10 cellular contexts compared by ENCODE assay signal in genomic region chr15:90035835-90036220, GRCh38. TPM values are rescaled to one million over a fixed set of nuclear protein-coding genes. Genes with fewer than 3 reads are reported as not detected.
DNase-seq lines count a peak whose midpoint lies in the region; ATAC-seq, FAIRE-seq and TF ChIP-seq lines count a peak whose summit lies in the region.
"Had no signal": no experiment of that assay in that cellular context is flagged by ENCODE, and none has a peak within 500 bp of the region (broad histone marks: within the 10 kb centered on the region; RNA-seq: fewer than 3 reads in every experiment).

No MANE protein-coding gene starts in this region.

- H4K8ac ChIP-seq in H1 (ENCODE audit: extremely low read depth, insufficient read depth, low read length) (peak overlapping the region; percentile 20; the same call in 1 of the 2 replicates), neuronal stem cell (ENCODE audit: low read depth, low read length) (no peak overlapping the region)

- no peak overlapping the region for H2BK5ac ChIP-seq in H1 (ENCODE audit: low read depth, low read length)
- no peak overlapping the region for H2BK5ac ChIP-seq in neuronal stem cell (ENCODE audit: low read length)

- H3K4me1 ChIP-seq in H1 (replicated peaks in 1 of 4; ENCODE audit: control insufficient read depth in 3 of 4, insufficient read depth in 4 of 4, low read length in 3 of 4) (peaks cover 0 to 29% (median 11%) of the 10 kb centered on the region in 4 experiments; a peak in 3 of 7 replicates), neuronal stem cell (ENCODE audit: control insufficient read depth in 2 of 2, insufficient read depth in 1 of 2, low read depth in 1 of 2, low read length in 2 of 2) (peaks cover 42% of the 10 kb centered on the region in 2 donors)

- DNase-seq in CD14-positive monocyte (ENCODE audit: low spot score) (peak; percentile 72), NOMO-1 treated with DMSO at 0.1 percent for 48 hours (lab: John Stamatoyannopoulos, UW; ENCODE audit: unreplicated experiment) (peak; percentile 70), H1 (ENCODE audit: low read depth in 1 of 2, low spot score in 2 of 2) (no peak), neuronal stem cell (ENCODE audit: low spot score) (no peak), iPS-NIHi11 (ENCODE audit: low spot score) (no peak), NCI-H774 (lab: John Stamatoyannopoulos, UW) (no peak), DMS53 (lab: John Stamatoyannopoulos, UW) (no peak)
- DNase-seq: cortex of kidney had no signal

- H3K4me3 ChIP-seq in H1 (ENCODE audit: extremely low read depth in 1 of 4, insufficient read depth in 2 of 4, low read depth in 3 of 4, low read length in 4 of 4) (no peak overlapping the region), neuronal stem cell (ENCODE audit: low read length in 2 of 2) (no peak overlapping the region)

- peaks cover 7% of the 10 kb centered on the region for H3K79me1 ChIP-seq in H1 (ENCODE audit: low read depth, low read length)
- H3K79me1 ChIP-seq in neuronal stem cell (ENCODE audit: low read depth, low read length) = peaks cover 8% of the 10 kb centered on the region

- peaks cover 0 to 2% (median 2%) of the 10 kb centered on the region in 3 donors for H3K27me3 Mint-ChIP-seq in CD14-positive monocyte (ENCODE audit: low read depth in 3 of 3)

- peaks cover 99% of the 10 kb centered on the region for H3K4me1 Mint-ChIP-seq in CD14-positive monocyte

- H3K9me3 Mint-ChIP-seq in CD14-positive monocyte = no peaks in the 10 kb centered on the region

- no peak for TF ChIP-seq EP300 in H1 (IDR thresholded peaks at IDR 0.05; ENCODE audit: borderline replicate concordance in 1 of 2, low read depth in 2 of 2, low read length in 2 of 2)

- H2BK12ac ChIP-seq in H1 (ENCODE audit: low read depth, low read length) (no peak overlapping the region), neuronal stem cell (ENCODE audit: low read length) (no peak overlapping the region)

- TF ChIP-seq POLR2A in H1 (IDR thresholded peaks at IDR 0.05; ENCODE audit: control extremely low read depth in 1 of 2, low read depth in 2 of 2, low read length in 2 of 2) = no peak

- H3K27ac ChIP-seq in H1 (ENCODE audit: low read depth, low read length) (no peak overlapping the region), neuronal stem cell (replicated peaks; ENCODE audit: low read length) (peak overlapping the region; percentile 81)
- H3K27ac ChIP-seq: KMS-11 had no signal

- intact Hi-C loops in CD14-positive monocyte (cut with micrococcal nuclease) = loop anchor here (2.0 to 10.0 kb wide), 4 partner anchors 23 to 61 kb away; partner anchors contain the start of gene ZNF710 (in 1 of the 2)

- no peak for TF ChIP-seq CTCF in CD14-positive monocyte (IDR thresholded peaks at IDR 0.05)
- no peak for TF ChIP-seq CTCF in H1 (IDR thresholded peaks at IDR 0.05; ENCODE audit: control extremely low read depth in 1 of 3, insufficient read depth in 1 of 3, low read depth in 1 of 3, low read length in 3 of 3)

- H4K5ac ChIP-seq in H1 (ENCODE audit: insufficient read length, low read depth, low read length) = no peak overlapping the region

- H3K36me3 ChIP-seq in H1 (ENCODE audit: control insufficient read depth in 2 of 4, insufficient read depth in 4 of 4, low read length in 3 of 4) (no peaks in the 10 kb centered on the region), neuronal stem cell (replicated peaks in 1 of 2; ENCODE audit: control insufficient read depth in 2 of 2, insufficient read depth in 2 of 2, low read length in 2 of 2) (no peaks in the 10 kb centered on the region)

- TF ChIP-seq RAD21 in H1 (IDR thresholded peaks at IDR 0.05 in 1 of 2, conservative IDR thresholded peaks at IDR 0.05 in 1 of 2; ENCODE audit: low read depth in 2 of 2, low read length in 2 of 2) = no peak

- no peaks in the 10 kb centered on the region for H3K27me3 ChIP-seq in H1 (replicated peaks in 1 of 4; ENCODE audit: control insufficient read depth in 3 of 4, extremely low read depth in 1 of 4, insufficient read depth in 3 of 4, low read length in 3 of 4)
- no peaks in the 10 kb centered on the region for H3K27me3 ChIP-seq in neuronal stem cell (ENCODE audit: control insufficient read depth in 3 of 3, insufficient read depth in 3 of 3, low read depth in 1 of 3, low read length in 3 of 3)

- no peaks in the 10 kb centered on the region for H3K9me3 ChIP-seq in H1 (ENCODE audit: insufficient read depth in 2 of 2, low read depth in 1 of 2, low read length in 1 of 2)
- no peaks in the 10 kb centered on the region for H3K9me3 ChIP-seq in neuronal stem cell (replicated peaks in 1 of 2; ENCODE audit: control insufficient read depth in 2 of 2, insufficient read depth in 1 of 2, low read depth in 1 of 2, low read length in 2 of 2)

- no peak for ATAC-seq in GM18498 (IDR thresholded peaks at IDR 0.05; ENCODE audit: unreplicated experiment)

- CTCF ChIA-PET in H1 (lab: Charles Lee; ENCODE audit: partially characterized antibody) = interaction anchor here (0.7 to 2.0 kb wide), 5 partner anchors 15 to 371 kb away, joined by 3 to 6 read pairs (median 4); partner anchors contain the start of gene ZNF710

- H2AFZ ChIP-seq in H1 (ENCODE audit: low read length) (no peak overlapping the region), neuronal stem cell (ENCODE audit: low read length) (no peak overlapping the region)

- no peak overlapping the region for H2BK15ac ChIP-seq in H1 (ENCODE audit: low read length)
- H2BK15ac ChIP-seq in neuronal stem cell (ENCODE audit: low read length) = no peak overlapping the region

- H3K27ac Mint-ChIP-seq in CD14-positive monocyte = peak overlapping the region; percentile 93 to 99 (median 98)

- 84% methylated on average over 8 of the region's 9 CpGs; no CpG with 5 or more reads in 1 of the 2 experiments for WGBS in H1 (ENCODE audit: extremely low coverage in 1 of 2, insufficient coverage in 1 of 2, insufficient read length in 1 of 2, insufficient replicate concordance in 2 of 2, low coverage in 1 of 2, low lambda C conversion rate in 2 of 2, missing lambda C conversion rate in 1 of 2), 2 experiments
- WGBS in neuronal stem cell (ENCODE audit: extremely low coverage in 2 of 2, insufficient read length in 2 of 2, insufficient replicate concordance in 1 of 2), 2 donors = no CpG with 5 or more reads among the region's 9 CpGs

- H3K9ac ChIP-seq in H1 (replicated peaks in 1 of 4; ENCODE audit: extremely low read depth in 1 of 4, low read depth in 3 of 4, low read length in 3 of 4) (no peak overlapping the region; a peak in 1 of 7 replicates), neuronal stem cell (ENCODE audit: low read depth, low read length, poor library complexity) (no peak overlapping the region)
- H3K9ac ChIP-seq: KMS-11 had no signal

- H3K23ac ChIP-seq in H1 (ENCODE audit: insufficient read length) (no peak overlapping the region), neuronal stem cell (ENCODE audit: low read depth, low read length, poor library complexity) (no peak overlapping the region)

- no peak for FAIRE-seq in H1 (lab: Jason Lieb, UNC)

- no peak overlapping the region for H2BK20ac ChIP-seq in H1 (ENCODE audit: low read length)

- POLR2A ChIA-PET in H1 (lab: Charles Lee; ENCODE audit: partially characterized antibody) = interaction anchor here (0.6 to 1.1 kb wide), 2 partner anchors 20 to 26 kb away, joined by 3 to 4 read pairs; no protein-coding TSS in a partner anchor

- H3K23me2 ChIP-seq in H1 (ENCODE audit: low read depth, low read length) = peaks cover 2% of the 10 kb centered on the region; the same call in 1 of the 2 replicates

- H3K4me2 ChIP-seq in H1 (ENCODE audit: insufficient read depth in 1 of 2, low read depth in 2 of 2, low read length in 2 of 2) = no peak overlapping the region
- H3K4me2 ChIP-seq in neuronal stem cell (ENCODE audit: insufficient read depth, low read length, poor library complexity, severe bottlenecking) = peak overlapping the region; percentile 15
- H3K4me2 ChIP-seq: KMS-11 had no signal

- H3K56ac ChIP-seq in H1 (replicated peaks; ENCODE audit: insufficient read length, low read depth, low read length) = no peak overlapping the region

- no peaks in the 10 kb centered on the region for H3K79me2 ChIP-seq in H1 (ENCODE audit: control insufficient read depth in 1 of 2, insufficient read depth in 2 of 2, low read length in 2 of 2)

- H3K4ac ChIP-seq in H1 (replicated peaks; ENCODE audit: insufficient read length, low read depth, low read length) = no peak overlapping the region
- no peak overlapping the region for H3K4ac ChIP-seq in neuronal stem cell (ENCODE audit: low read length)

- H3K4me3 Mint-ChIP-seq in CD14-positive monocyte = peak overlapping the region; percentile 66 to 79

- H2AK5ac ChIP-seq in H1 (ENCODE audit: low read depth, low read length) (no peak overlapping the region; the same call in 1 of the 2 replicates), neuronal stem cell (ENCODE audit: low read depth, low read length) (no peak overlapping the region)

- H3K18ac ChIP-seq in H1 (ENCODE audit: extremely low read depth, low read length) (no peak overlapping the region), neuronal stem cell (ENCODE audit: low read length) (peak overlapping the region; percentile 86)

- H2BK120ac ChIP-seq in H1 (replicated peaks; ENCODE audit: low read depth, low read length) (no peak overlapping the region), neuronal stem cell (ENCODE audit: low read depth, low read length) (no peak overlapping the region)

- peak overlapping the region; percentile 46 for H4K91ac ChIP-seq in H1 (replicated peaks; ENCODE audit: insufficient read length, low read length)
- no peak overlapping the region for H4K91ac ChIP-seq in neuronal stem cell (ENCODE audit: low read depth, low read length, poor library complexity)

- H3K14ac ChIP-seq in H1 (ENCODE audit: insufficient read length) (no peak overlapping the region), neuronal stem cell (ENCODE audit: low read length) (no peak overlapping the region)

- peaks cover 18 to 31% of the 10 kb centered on the region in 2 donors for H3K36me3 Mint-ChIP-seq in CD14-positive monocyte

- peaks cover 0 to 3% of the 10 kb centered on the region in 2 experiments for H4K20me1 ChIP-seq in H1 (replicated peaks in 1 of 2; ENCODE audit: control insufficient read depth in 1 of 2, insufficient read depth in 2 of 2, low read length in 2 of 2)

TF ChIP-seq in H1, 55 proteins besides CTCF, POLR2A, EP300 and RAD21 (continues in another document):
- TF ChIP-seq MAFK (IDR thresholded peaks at IDR 0.05; ENCODE audit: low read depth, low read length) = no peak

RNA-seq across cellular contexts. Expression of gene ZNF710, which starts 34.7 kb away (rescaled TPM):
- polyA plus RNA-seq in CD14-positive monocyte (1 to 10 TPM; 3.4 to 4.8 TPM), H1 (2011; rRNA removed) (10.5 and 14.4 TPM in 2 replicates)
- 24.0 and 26.2 TPM in 2 replicates for total RNA-seq in H1 (2021; fragmentation: NEBNext Ultra II Directional; extraction: Animal tissue kit (Norgen Biotek cat#: 25700))
- polyA plus RNA-seq in H1 (2011; cell fraction: cytosol; rRNA removed) = 6.5 TPM
- polyA plus RNA-seq in H1 (2011; cell fraction: nucleus; rRNA removed) = 10.5 TPM
- polyA plus RNA-seq in H1 (2012, experiment 1 of 2) = 11.0 to 19.6 TPM (median 12.4 TPM) in 4 replicates
- 9.9 TPM for polyA plus RNA-seq in H1 (2012, experiment 2 of 2)
- 23.2 TPM for polyA plus RNA-seq in H1 (2013, experiment 1 of 2)
- 23.2 TPM for polyA plus RNA-seq in H1 (2013, experiment 2 of 2)
- 6.9 and 11.7 TPM in 2 replicates for polyA minus RNA-seq in H1 (2011; rRNA and poly(A)+ RNA removed)
- polyA minus RNA-seq in H1 (2011; cell fraction: cytosol; rRNA and poly(A)+ RNA removed) = 15.3 TPM
- polyA minus RNA-seq in H1 (2011; cell fraction: nucleus; rRNA and poly(A)+ RNA removed) = 7.6 TPM
- polyA plus RNA-seq in neuronal stem cell (2013, experiment 1 of 2) = 47.8 TPM
- polyA plus RNA-seq in neuronal stem cell (2013, experiment 2 of 2) = 50.8 TPM

Comparison
In these comparisons a context has a peak if more than half of its experiments do, and no peak if none do; other contexts are left out.
1. DNase-seq: peak in CD14-positive monocyte (single experiment) and NOMO-1 treated with DMSO at 0.1 percent for 48 hours (single experiment); none in H1 (0 of 2), neuronal stem cell (single experiment), iPS-NIHi11 (single experiment), NCI-H774 (single experiment) and DMS53 (single experiment).